ENCODE assay signal across 12 cellular contexts in the genomic region with DNA sequence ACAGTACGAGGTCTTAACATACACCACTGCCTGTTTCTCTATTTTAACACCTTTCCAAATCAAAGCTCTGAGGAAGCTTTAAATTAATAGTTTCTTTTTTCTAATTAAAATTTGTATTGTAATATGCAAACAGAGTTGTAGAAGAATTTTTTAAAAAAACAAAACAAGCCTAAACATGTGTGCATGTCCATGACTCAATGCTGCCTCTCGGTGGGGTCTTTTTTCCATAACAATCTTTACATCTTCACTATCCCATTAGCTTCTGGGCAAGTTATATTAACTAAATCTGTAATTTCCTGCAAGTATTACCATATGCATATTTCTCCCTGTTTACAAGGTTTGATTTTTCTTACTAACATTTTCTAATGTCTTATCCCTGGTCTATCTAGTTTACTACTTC.
DNase-seq lines count a peak whose midpoint lies in the region; ATAC-seq and TF ChIP-seq lines count a peak whose summit lies in the region.
"Had no signal": no experiment of that assay in that cellular context is flagged by ENCODE, and none has a peak within 500 bp of the region (broad histone marks: within the 10 kb centered on the region; RNA-seq: fewer than 3 reads in every experiment).

No MANE protein-coding gene starts in this region.

- no peaks in the 10 kb centered on the region for H3K79me2 ChIP-seq in KMS-11 (ENCODE audit: insufficient read depth, low read depth)

- H4K20me1 ChIP-seq in KMS-11 (ENCODE audit: insufficient read depth): no peaks in the 10 kb centered on the region

- H3K9ac ChIP-seq in KMS-11 (no peak overlapping the region), adipocyte (ENCODE audit: low read length) (peak overlapping the region; percentile 46)

- H3K4me1 ChIP-seq in KMS-11 (ENCODE audit: low read depth, poor library complexity, severe bottlenecking): no peaks in the 10 kb centered on the region
- peaks cover 18% of the 10 kb centered on the region for H3K4me1 ChIP-seq in adipocyte (ENCODE audit: control insufficient read depth, insufficient read depth, low read length)

- H3K36me3 ChIP-seq in KMS-11 (ENCODE audit: insufficient read depth) (no peaks in the 10 kb centered on the region), adipocyte (ENCODE audit: control insufficient read depth, insufficient read depth, low read length, severe bottlenecking) (no peaks in the 10 kb centered on the region)
- H3K36me3 ChIP-seq: heart left ventricle had no signal

- H3K27me3 ChIP-seq in KMS-11 (ENCODE audit: insufficient read depth, low read depth) (no peaks in the 10 kb centered on the region), adipocyte (replicated peaks; ENCODE audit: control insufficient read depth, insufficient read depth, low read length) (no peaks in the 10 kb centered on the region)
- H3K27me3 ChIP-seq: heart left ventricle had no signal

- no peak overlapping the region for H3K4me2 ChIP-seq in KMS-11

- H2AFZ ChIP-seq in KMS-11 (ENCODE audit: low read depth): no peak overlapping the region

- H3K4me3 ChIP-seq in KMS-11 (IDR thresholded peaks at IDR 0.05; ENCODE audit: insufficient read depth, low read depth, low read length): no peak overlapping the region
- peak overlapping the region; percentile 55 for H3K4me3 ChIP-seq in adipocyte (ENCODE audit: low read length)
- H3K4me3 ChIP-seq: heart left ventricle had no signal

- TF ChIP-seq CTCF in KMS-11 (conservative IDR thresholded peaks at IDR 0.05; ENCODE audit: low read depth, low read length): 0 out of 2 replicates have a peak, but pooled peaks have one; percentile 28

- H3K27ac ChIP-seq in KMS-11: no peak overlapping the region
- H3K27ac ChIP-seq: heart left ventricle had no signal

- H3K9me3 ChIP-seq in adipocyte (ENCODE audit: control insufficient read depth, low read length): no peaks in the 10 kb centered on the region
- H3K9me3 ChIP-seq: heart left ventricle had no signal

- intact Hi-C loops in Right ventricle myocardium superior (cut with DNase I): loop anchor here (5.0 kb wide), 1 partner anchor 534 kb away; no protein-coding TSS in a partner anchor

- DNase-seq in COR-L47 (lab: John Stamatoyannopoulos, UW) (peak; percentile 7), adipocyte (ENCODE audit: low read depth) (peak; percentile 68), kidney glomerular epithelial cell (lab: John Stamatoyannopoulos, UW) (peak; percentile 1), medulla oblongata (ENCODE audit: extremely low spot score) (no peak), KG1 (lab: John Stamatoyannopoulos, UW) (no peak), Right ventricle myocardium superior (no peak)
- DNase-seq: activated T-cell treated with anti-CD3 and anti-CD28 coated beads, Interleukin-2, amount 50 U/mL, for 24 hours; Calu3; heart left ventricle; OCI-M1 had no signal

- ATAC-seq in Right ventricle myocardium superior (ENCODE audit: poor library complexity) (no peak), HG03342 (IDR thresholded peaks at IDR 0.05; ENCODE audit: unreplicated experiment) (no peak)
- ATAC-seq: heart left ventricle had no signal

Comparison
In these comparisons a context has a peak if more than half of its experiments do, and no peak if none do; other contexts are left out.
1. DNase-seq: peak in COR-L47 (single experiment), adipocyte (single experiment) and kidney glomerular epithelial cell (single experiment); none in medulla oblongata (single experiment), KG1 (single experiment) and Right ventricle myocardium superior (single experiment).